Comparison of ENCODE assay signal across 9 cellular contexts in genomic region chr17:42122371-42123303, GRCh38. TPM values are rescaled to one million over a fixed set of nuclear protein-coding genes. Genes with fewer than 3 reads are reported as not detected.
DNase-seq lines count a peak whose midpoint lies in the region; ATAC-seq and TF ChIP-seq lines count a peak whose summit lies in the region.
"Had no signal": no experiment of that assay in that cellular context is flagged by ENCODE, and none has a peak within 500 bp of the region (broad histone marks: within the 10 kb centered on the region; RNA-seq: fewer than 3 reads in every experiment).

Gene HSPB9, plus strand, starts transcription at chr17:42122804. Its CDS starts 47 bp downstream, at chr17:42122851.

- H3K9me3 Mint-ChIP-seq in neural crest cell, result no peaks in the 10 kb centered on the region

- peak within 1 kb of the TSS; percentile 15 to 53 (median 37) for H3K27ac ChIP-seq in esophagus muscularis mucosa (replicated peaks in 1 of 4)

- TF ChIP-seq CTCF in esophagus muscularis mucosa (IDR thresholded peaks at IDR 0.05) (no peak), neural crest cell (conservative IDR thresholded peaks at IDR 0.05) (no peak)

- H3K27me3 Mint-ChIP-seq in neural crest cell (ENCODE audit: low read depth), result no peaks in the 10 kb centered on the region

- H3K27ac Mint-ChIP-seq in neural crest cell (ENCODE audit: unreplicated experiment), result no peak within 1 kb of the TSS

- intact Hi-C loops in esophagus muscularis mucosa (cut with DNase I), result no loop called here

- H3K4me1 ChIP-seq in esophagus muscularis mucosa, result peaks cover 23 to 42% (median 36%) of the 10 kb centered on the region in 4 donors

- H3K4me3 ChIP-seq in esophagus muscularis mucosa, result peak within 1 kb of the TSS; percentile 35 to 83 (median 72)

- no peaks in the 10 kb centered on the region for H3K9me3 ChIP-seq in esophagus muscularis mucosa

- no peak for TF ChIP-seq POLR2A in esophagus muscularis mucosa (IDR thresholded peaks at IDR 0.05; ENCODE audit: low read depth)

- ATAC-seq in HG03457 (IDR thresholded peaks at IDR 0.05; ENCODE audit: unreplicated experiment), result no peak

- H3K36me3 Mint-ChIP-seq in neural crest cell (ENCODE audit: low read depth), result peaks cover 11% of the 10 kb centered on the region

- peak; percentile 48 for DNase-seq in DMS79 (lab: John Stamatoyannopoulos, UW)
- peak; percentile 86 for DNase-seq in NCI-H748 (lab: John Stamatoyannopoulos, UW; ENCODE audit: unreplicated experiment)
- no peak for DNase-seq in esophagus muscularis mucosa (ENCODE audit: extremely low spot score)
- no peak for DNase-seq in neural crest cell (ENCODE audit: low read depth, low spot score)
- DNase-seq in DMS 273 (lab: John Stamatoyannopoulos, UW; ENCODE audit: unreplicated experiment), result no peak
- DNase-seq in activated CD4-positive, CD25-positive, alpha-beta regulatory T cell treated with anti-CD3 and anti-CD28 coated beads, Interleukin-2, amount 50 U/mL, for 72 hours, result no peak
- DNase-seq in dermis blood vessel endothelial cell, result no peak
- DNase-seq: NCI-H1930 had no signal

- 77% methylated on average over 24 of the region's 61 CpGs for WGBS in esophagus muscularis mucosa

- peak within 1 kb of the TSS; percentile 83 for H3K4me3 Mint-ChIP-seq in neural crest cell

- peaks cover 21% of the 10 kb centered on the region for H3K4me1 Mint-ChIP-seq in neural crest cell

- H3K36me3 ChIP-seq in esophagus muscularis mucosa, result peaks cover 28 to 50% (median 41%) of the 10 kb centered on the region in 4 donors

- no peak for TF ChIP-seq EP300 in esophagus muscularis mucosa (IDR thresholded peaks at IDR 0.05)

- no peaks in the 10 kb centered on the region for H3K27me3 ChIP-seq in esophagus muscularis mucosa

RNA-seq across cellular contexts. Expression of gene HSPB9, which starts in this region (rescaled TPM):
- total RNA-seq in esophagus muscularis mucosa (under 1 TPM in 2 of 4 donors, not detected in 2; 0.26 to 0.42 TPM), neural crest cell (0.16 and 0.40 TPM in 2 replicates), dermis blood vessel endothelial cell (0.17 TPM in 1 of 2 replicates, not detected in the other)

Comparison
In these comparisons a context has a peak if more than half of its experiments do, and no peak if none do; other contexts are left out.
1. DNase-seq: peak in DMS79 (single experiment) and NCI-H748 (single experiment); none in esophagus muscularis mucosa (single experiment), neural crest cell (single experiment), DMS 273 (single experiment), activated CD4-positive, CD25-positive, alpha-beta regulatory T cell treated with anti-CD3 and anti-CD28 coated beads, Interleukin-2, amount 50 U/mL, for 72 hours (single experiment) and dermis blood vessel endothelial cell (single experiment).